In the genomic region with DNA sequence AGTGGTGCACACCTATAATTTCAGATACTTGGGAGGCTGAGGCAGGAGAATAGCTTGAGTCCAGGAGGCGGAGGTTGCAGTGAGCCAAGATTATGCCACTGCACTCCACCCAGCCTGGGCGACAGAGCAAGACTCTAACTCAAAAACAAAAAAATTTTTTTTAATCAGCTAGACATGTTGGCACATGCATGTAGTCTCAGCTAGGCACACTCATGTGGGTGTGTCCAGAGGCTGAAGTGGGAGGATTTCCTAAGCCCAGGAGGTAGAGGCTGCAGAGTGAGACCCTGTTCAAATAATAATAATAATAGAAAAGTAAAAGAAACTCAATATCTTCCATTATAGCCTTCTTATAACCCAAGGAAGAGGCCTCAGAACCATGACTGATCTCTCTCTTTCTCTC, we compare ENCODE assay signal across 28 cellular contexts. TPM values are rescaled to one million over a fixed set of nuclear protein-coding genes. Genes with fewer than 3 reads are reported as not detected.
DNase-seq lines count a peak whose midpoint lies in the region; ATAC-seq, FAIRE-seq and TF ChIP-seq lines count a peak whose summit lies in the region.
"Had no signal": no experiment of that assay in that cellular context is flagged by ENCODE, and none has a peak within 500 bp of the region (broad histone marks: within the 10 kb centered on the region; RNA-seq: fewer than 3 reads in every experiment).

No MANE protein-coding gene starts in this region.

- H3K27ac Mint-ChIP-seq in MCF 10A (ENCODE audit: low read depth, unreplicated experiment) (peak overlapping the region; percentile 28), HFFc6 (no peak overlapping the region)
- H3K27ac Mint-ChIP-seq: CD14-positive monocyte; CD4-positive, alpha-beta memory T cell; CD8-positive, alpha-beta memory T cell had no signal

- H3K4me1 Mint-ChIP-seq in MCF 10A (ENCODE audit: insufficient read depth, unreplicated experiment) = peaks cover 9% of the 10 kb centered on the region
- H3K4me1 Mint-ChIP-seq in HFFc6 (ENCODE audit: low read depth) = peaks cover 25% of the 10 kb centered on the region

- H3K27me3 ChIP-seq in breast epithelium = no peaks in the 10 kb centered on the region
- H3K27me3 ChIP-seq in bronchial epithelial cell (ENCODE audit: control insufficient read depth, insufficient read depth, low read length) = no peaks in the 10 kb centered on the region
- no peaks in the 10 kb centered on the region for H3K27me3 ChIP-seq in foreskin keratinocyte
- H3K27me3 ChIP-seq: BE2C, BLaER1 had no signal

- H3K36me3 Mint-ChIP-seq in MCF 10A (ENCODE audit: insufficient read depth, unreplicated experiment) (no peaks in the 10 kb centered on the region), HFFc6 (ENCODE audit: low read depth) (no peaks in the 10 kb centered on the region; the same call in 1 of the 2 replicates)
- H3K36me3 Mint-ChIP-seq: CD14-positive monocyte; CD4-positive, alpha-beta memory T cell; CD4-positive, CD25-positive, alpha-beta regulatory T cell had no signal

- POLR2A ChIA-PET in MCF 10A (lab: Yijun Ruan, JAX) = interaction anchor here (1.8 kb wide), 1 partner anchor 11 kb away, joined by 5 read pairs; the partner anchor contains the start of gene ARHGAP17

- DNase-seq in MCF 10A (ENCODE audit: unreplicated experiment) (no peak), breast epithelium (ENCODE audit: low spot score in 2 of 2) (no peak), bronchial epithelial cell (ENCODE audit: low read depth) (peak; percentile 58), foreskin keratinocyte (no peak), HFFc6 (no peak), NCI-H748 (lab: John Stamatoyannopoulos, UW; ENCODE audit: unreplicated experiment) (no peak)
- DNase-seq: 8988T; ACHN; BE2C; C1 segment of cervical spinal cord; CD4-positive, alpha-beta memory T cell; CD4-positive, CD25-positive, alpha-beta regulatory T cell; CD8-positive, alpha-beta memory T cell; COR-L47; DMS 273 treated with DMSO at 0.1 percent for 48 hours; DMS153; DMS53; DMS79; DND-41; EL; GDM1 had no signal

- H3K4me3 ChIP-seq in breast epithelium = no peak overlapping the region
- H3K4me3 ChIP-seq in bronchial epithelial cell (ENCODE audit: low read depth, low read length) = no peak overlapping the region
- H3K4me3 ChIP-seq: BLaER1, GM12878 had no signal

- H3K4me1 ChIP-seq in breast epithelium = no peaks in the 10 kb centered on the region
- H3K4me1 ChIP-seq in foreskin keratinocyte = no peaks in the 10 kb centered on the region
- H3K4me1 ChIP-seq: BE2C had no signal

- H3K27me3 Mint-ChIP-seq in MCF 10A (ENCODE audit: insufficient read depth, unreplicated experiment) (no peaks in the 10 kb centered on the region), HFFc6 (ENCODE audit: insufficient read depth) (peaks cover 3% of the 10 kb centered on the region)
- H3K27me3 Mint-ChIP-seq: CD4-positive, alpha-beta memory T cell; CD4-positive, CD25-positive, alpha-beta regulatory T cell had no signal

- intact Hi-C loops in MCF 10A (cut with micrococcal nuclease) (no loop called here), breast epithelium (cut with DNase I; ENCODE audit: low total_unique reads) (no loop called here)

- no peak for TF ChIP-seq CTCF in MCF 10A (IDR thresholded peaks at IDR 0.05; ENCODE audit: unreplicated experiment)
- TF ChIP-seq CTCF in breast epithelium (IDR thresholded peaks at IDR 0.05) = no peak
- TF ChIP-seq CTCF in bronchial epithelial cell (IDR thresholded peaks at IDR 0.05; ENCODE audit: insufficient read depth, low read length, severe bottlenecking) = no peak
- TF ChIP-seq CTCF in foreskin keratinocyte (conservative IDR thresholded peaks at IDR 0.05) = no peak
- no peak for TF ChIP-seq CTCF in HFFc6 (IDR thresholded peaks at IDR 0.05)

- H3K9me3 ChIP-seq in breast epithelium = no peaks in the 10 kb centered on the region
- H3K9me3 ChIP-seq: BE2C, BLaER1 had no signal

- CTCF ChIA-PET in MCF 10A (lab: Yijun Ruan, JAX) = no interaction called here

- H3K9me3 Mint-ChIP-seq in MCF 10A (ENCODE audit: unreplicated experiment) (no peaks in the 10 kb centered on the region), HFFc6 (no peaks in the 10 kb centered on the region)
- H3K9me3 Mint-ChIP-seq: CD4-positive, alpha-beta memory T cell; CD8-positive, alpha-beta memory T cell had no signal

- no peak for TF ChIP-seq POLR2A in breast epithelium (IDR thresholded peaks at IDR 0.05)

- H3K36me3 ChIP-seq in breast epithelium (no peaks in the 10 kb centered on the region), bronchial epithelial cell (ENCODE audit: control insufficient read depth, insufficient read depth, low read length) (no peaks in the 10 kb centered on the region)
- H3K36me3 ChIP-seq: BE2C, BLaER1 had no signal

- ATAC-seq in foreskin keratinocyte (peak; percentile 18), GM19395 (IDR thresholded peaks at IDR 0.05; ENCODE audit: unreplicated experiment) (no peak)
- ATAC-seq: GM12878 had no signal

- H3K4me3 Mint-ChIP-seq in MCF 10A (ENCODE audit: unreplicated experiment) = no peak overlapping the region
- H3K4me3 Mint-ChIP-seq in HFFc6 = no peak overlapping the region
- H3K4me3 Mint-ChIP-seq: CD14-positive monocyte; CD4-positive, alpha-beta memory T cell; CD4-positive, CD25-positive, alpha-beta regulatory T cell; CD8-positive, alpha-beta memory T cell had no signal

- FAIRE-seq in bronchial epithelial cell (lab: Jason Lieb, UNC) = no peak
- FAIRE-seq: A204.1, GM12878, GM12892, GM18507 had no signal

- BruUV-seq in MCF 10A (replicated peaks; lab: Mats Ljungman, UMichigan) = no TSS peak

- H3K27ac ChIP-seq in breast epithelium = no peak overlapping the region
- no peak overlapping the region for H3K27ac ChIP-seq in foreskin keratinocyte
- H3K27ac ChIP-seq: BLaER1 had no signal

RNA-seq across cellular contexts. Expression of gene ARHGAP17, which starts 11.5 kb away (rescaled TPM):
- total RNA-seq in MCF 10A (2022) (50.0 and 52.2 TPM in 2 replicates), breast epithelium (10 to 100 TPM; 40.8 to 43.6 (median 43.6) TPM), bronchial epithelial cell (3.7 and 8.1 TPM in 2 replicates), foreskin keratinocyte (22.0 and 28.3 TPM in 2 replicates)
- polyA plus RNA-seq in foreskin keratinocyte = 20.1 and 20.2 TPM in 2 replicates
- 100 to 1,000 TPM in 3 of 6 experiments, 10 to 100 TPM in 3; 86.5 to 104 (median 97.4) TPM for total RNA-seq in HFFc6 (2021; fragmentation: NEBNext Ultra II Directional; extraction: Animal tissue kit (Norgen Biotek cat#: 25700))
